In genomic region chr17:55437165-55437605, GRCh38 we compare ENCODE assay signal across 10 cellular contexts. TPM values are rescaled to one million over a fixed set of nuclear protein-coding genes. Genes with fewer than 3 reads are reported as not detected.
DNase-seq lines count a peak whose midpoint lies in the region; ATAC-seq, FAIRE-seq and TF ChIP-seq lines count a peak whose summit lies in the region.
"Had no signal": no experiment of that assay in that cellular context is flagged by ENCODE, and none has a peak within 500 bp of the region (broad histone marks: within the 10 kb centered on the region; RNA-seq: fewer than 3 reads in every experiment).

No MANE protein-coding gene starts in this region.

- no peak overlapping the region for H3K4me3 Mint-ChIP-seq in progenitor cell of endocrine pancreas (ENCODE audit: low read depth)

- TF ChIP-seq CTCF in progenitor cell of endocrine pancreas (IDR thresholded peaks at IDR 0.05; ENCODE audit: unreplicated experiment), result no peak

- H3K9me3 Mint-ChIP-seq in progenitor cell of endocrine pancreas (ENCODE audit: low read depth), result no peaks in the 10 kb centered on the region

- DNase-seq in globus pallidus (ENCODE audit: low spot score) (peak; percentile 30), H54 (ENCODE audit: insufficient read length, low spot score) (no peak), progenitor cell of endocrine pancreas (ENCODE audit: low spot score, unreplicated experiment) (no peak), activated T-cell treated with anti-CD3 and anti-CD28 coated beads for 4 hours (no peak), H4 (ENCODE audit: low spot score) (no peak)
- DNase-seq: T-helper 1 cell had no signal

- ATAC-seq in GM18508 (IDR thresholded peaks at IDR 0.05; ENCODE audit: insufficient read depth, unreplicated experiment) (peak; percentile 41), GM21528 (IDR thresholded peaks at IDR 0.05; ENCODE audit: low FRiP score, unreplicated experiment) (peak; percentile 68), HG03457 (IDR thresholded peaks at IDR 0.05; ENCODE audit: unreplicated experiment) (peak; percentile 62)

- peaks cover 7% of the 10 kb centered on the region for H3K27me3 Mint-ChIP-seq in progenitor cell of endocrine pancreas

- no peak for FAIRE-seq in H54 (lab: Jason Lieb, UNC)
- FAIRE-seq: bronchial epithelial cell had no signal

- peaks cover 16% of the 10 kb centered on the region for H3K4me1 Mint-ChIP-seq in progenitor cell of endocrine pancreas (ENCODE audit: low read depth)

- no peak overlapping the region for H3K27ac Mint-ChIP-seq in progenitor cell of endocrine pancreas

- no peak for TF ChIP-seq POLR2A in H54 (IDR thresholded peaks at IDR 0.05; ENCODE audit: low read depth, low read length)

- no peaks in the 10 kb centered on the region for H3K36me3 Mint-ChIP-seq in progenitor cell of endocrine pancreas (ENCODE audit: insufficient read depth)

RNA-seq across cellular contexts. Expression of gene MMD, which starts 15.6 kb away (rescaled TPM):
- total RNA-seq in progenitor cell of endocrine pancreas, result 22.1 and 26.1 TPM in 2 replicates
- 59.3 and 72.4 TPM in 2 replicates for total RNA-seq in H4 (2014; rRNA removed; shearing (Covaris generic))
